Comparison of ENCODE assay signal across 8 cellular contexts in genomic region chr6:31197559-31198305, GRCh38. TPM values are rescaled to one million over a fixed set of nuclear protein-coding genes. Genes with fewer than 3 reads are reported as not detected.
DNase-seq lines count a peak whose midpoint lies in the region; ATAC-seq and TF ChIP-seq lines count a peak whose summit lies in the region.

No MANE protein-coding gene starts in this region.

- peak; percentile 66 for ATAC-seq in GM18909 (IDR thresholded peaks at IDR 0.05; ENCODE audit: poor library complexity, unreplicated experiment)
- ATAC-seq in HG03196 (IDR thresholded peaks at IDR 0.05; ENCODE audit: unreplicated experiment): peak; percentile 67
- ATAC-seq in activated CD4-positive, CD25-positive, alpha-beta regulatory T cell treated with anti-CD3 and anti-CD28 coated beads, Interleukin-2, amount 50 U/mL, for 24 hours: peak; percentile 78 to 83
- peak; percentile 84 for ATAC-seq in central memory CD8-positive, alpha-beta T cell (replicated peaks; ENCODE audit: extremely low read depth, poor library complexity, severe bottlenecking)

- CTCF ChIA-PET in AG04450 (lab: Charles Lee): interaction anchor here (0.6 to 3.7 kb wide), 8 partner anchors 14 to 247 kb away, joined by 3 to 75 read pairs (median 6); partner anchors contain the start of gene TCF19

- peak overlapping the region; percentile 80 for H3K27ac ChIP-seq in AG04450 (ENCODE audit: low read depth, low read length)

- peak overlapping the region; percentile 80 for H3K4me3 ChIP-seq in AG04450 (ENCODE audit: low read depth, low read length)

- H3K27me3 ChIP-seq in AG04450 (ENCODE audit: control insufficient read depth, insufficient read depth, low read length): no peaks in the 10 kb centered on the region

- no peaks in the 10 kb centered on the region for H3K9me3 Mint-ChIP-seq in central memory CD8-positive, alpha-beta T cell

- DNase-seq in AG04450 (ENCODE audit: low read depth, low spot score) (no peak), NCI-H345 treated with DMSO at 0.1 percent for 48 hours (lab: John Stamatoyannopoulos, UW; ENCODE audit: unreplicated experiment) (peak; percentile 68), kidney glomerular epithelial cell (lab: John Stamatoyannopoulos, UW) (peak; percentile 80)
- DNase-seq in central memory CD8-positive, alpha-beta T cell (ENCODE audit: low spot score in 2 of 2): peak; percentile 83 to 95
- peak; percentile 90 to 94 for DNase-seq in stimulated activated CD4-positive, alpha-beta T cell treated with anti-CD3 and anti-CD28 coated beads, Interleukin-15, amount 100 ng/mL, for 48 hours (ENCODE audit: low read depth in 2 of 2)

- H3K9me3 ChIP-seq in AG04450 (ENCODE audit: control insufficient read depth, insufficient read depth, low read length): peaks cover 4% of the 10 kb centered on the region

- no peak for TF ChIP-seq CTCF in AG04450 (IDR thresholded peaks at IDR 0.05; ENCODE audit: low read depth, low read length)

- H3K4me3 Mint-ChIP-seq in central memory CD8-positive, alpha-beta T cell: peak overlapping the region; percentile 81

- peaks cover 40% of the 10 kb centered on the region for H3K36me3 Mint-ChIP-seq in central memory CD8-positive, alpha-beta T cell (ENCODE audit: insufficient read depth)

- H3K4me1 Mint-ChIP-seq in central memory CD8-positive, alpha-beta T cell: peaks cover 44% of the 10 kb centered on the region

- POLR2A ChIA-PET in AG04450 (lab: Yijun Ruan, JAX): no interaction called here

- H3K27me3 Mint-ChIP-seq in central memory CD8-positive, alpha-beta T cell: no peaks in the 10 kb centered on the region

- H3K27ac Mint-ChIP-seq in central memory CD8-positive, alpha-beta T cell (ENCODE audit: low read depth): peak overlapping the region; percentile 91

RNA-seq across cellular contexts. Expression of gene POU5F1, which starts 27.2 kb away (rescaled TPM):
- not detected in 2 replicates for polyA plus RNA-seq in AG04450 (2011; rRNA removed)
- polyA minus RNA-seq in AG04450 (2011; rRNA and poly(A)+ RNA removed): not detected in 2 replicates

RNA-seq across cellular contexts. Expression of gene TCF19, which starts 39.3 kb away (rescaled TPM):
- 3.4 and 4.2 TPM in 2 replicates for polyA plus RNA-seq in AG04450 (2011; rRNA removed)
- 3.1 and 4.2 TPM in 2 replicates for polyA minus RNA-seq in AG04450 (2011; rRNA and poly(A)+ RNA removed)

RNA-seq across cellular contexts. Expression of gene CCHCR1, which starts 40.1 kb away (rescaled TPM):
- 10.4 TPM in 2 replicates for polyA plus RNA-seq in AG04450 (2011; rRNA removed)
- polyA minus RNA-seq in AG04450 (2011; rRNA and poly(A)+ RNA removed): 6.3 and 9.7 TPM in 2 replicates

RNA-seq across cellular contexts. Expression of gene PSORS1C2, which starts 58.9 kb away (rescaled TPM):
- not detected in 2 replicates for polyA plus RNA-seq in AG04450 (2011; rRNA removed)
- polyA minus RNA-seq in AG04450 (2011; rRNA and poly(A)+ RNA removed): not detected in 2 replicates
